ENCODE assay signal across 20 cellular contexts in genomic region chr4:28759064-28759463, GRCh38.
"Had no signal": no experiment of that assay in that cellular context is flagged by ENCODE, and none has a peak within 500 bp of the region (broad histone marks: within the 10 kb centered on the region; RNA-seq: fewer than 3 reads in every experiment).

No MANE protein-coding gene starts in this region.

- ATAC-seq: Right ventricle myocardium inferior had no signal

- H2AFZ ChIP-seq: PC-9 had no signal

- H3K36me3 ChIP-seq: Peyer's patch, SJSA1 had no signal

- DNase-seq: Karpas-422, KG1, MM.1S, NCI-H1092 treated with DMSO at 0.1 percent for 48 hours, NCI-H1436, NCI-H187 treated with DMSO at 0.1 percent for 48 hours, NCI-H2029 treated with DMSO at 0.1 percent for 48 hours, NCI-H2171 treated with DMSO at 0.1 percent for 48 hours, NCI-H345, NCI-H446 treated with DMSO at 0.1 percent for 48 hours, NCI-H510A treated with DMSO at 0.1 percent for 48 hours, NCI-H526 treated with DMSO at 0.1 percent for 48 hours, NCI-H774, PC-9, Peyer's patch, SIG-M5 had no signal

- H3K4me1 ChIP-seq: Peyer's patch, SJSA1 had no signal

- FAIRE-seq: HTR-8/SVneo had no signal

- H3K27ac ChIP-seq: PC-9, Peyer's patch, SJSA1, SK-N-MC had no signal

- H3K4me3 ChIP-seq: PC-9, Peyer's patch, SJSA1, SK-N-MC had no signal

- H3K4me2 ChIP-seq: PC-9 had no signal

- H3K9me3 ChIP-seq: Peyer's patch, SJSA1 had no signal

- H3K27me3 ChIP-seq: Peyer's patch, SJSA1 had no signal
